Comparison of ENCODE assay signal across 10 cellular contexts in genomic region chrX:79366556-79366887, GRCh38. TPM values are rescaled to one million over a fixed set of nuclear protein-coding genes. Genes with fewer than 3 reads are reported as not detected.
DNase-seq lines count a peak whose midpoint lies in the region; ATAC-seq, FAIRE-seq and TF ChIP-seq lines count a peak whose summit lies in the region.
"Had no signal": no experiment of that assay in that cellular context is flagged by ENCODE, and none has a peak within 500 bp of the region (broad histone marks: within the 10 kb centered on the region; RNA-seq: fewer than 3 reads in every experiment).

No MANE protein-coding gene starts in this region.

- POLR2A ChIA-PET in activated naive CD8-positive, alpha-beta T cell treated with anti-CD3 and anti-CD28 coated beads, Interleukin-2, amount 10 ng/mL, durations not matched to agents 7 days and 5 days (lab: Charles Lee): interaction anchor here (1.4 kb wide), 1 partner anchor 421 kb away, joined by 4 read pairs; the partner anchor contains the start of gene P2RY10

- no peak for FAIRE-seq in RCC 7860 (lab: Jason Lieb, UNC)
- FAIRE-seq: endometrium, G401.6 had no signal

- H3K36me3 Mint-ChIP-seq in CD14-positive monocyte (no peaks in the 10 kb centered on the region), mesothelial cell of epicardium (no peaks in the 10 kb centered on the region)
- peaks cover 14% of the 10 kb centered on the region for H3K36me3 Mint-ChIP-seq in activated naive CD8-positive, alpha-beta T cell treated with anti-CD3 and anti-CD28 coated beads, Interleukin-2, amount 10 ng/mL, durations not matched to agents 7 days and 5 days

- no peaks in the 10 kb centered on the region for H3K27me3 ChIP-seq in HAP-1 (ENCODE audit: low read depth)

- H3K4me3 Mint-ChIP-seq in CD14-positive monocyte (peak overlapping the region; percentile 78 to 91), mesothelial cell of epicardium (peak overlapping the region; percentile 81)
- peak overlapping the region; percentile 97 for H3K4me3 Mint-ChIP-seq in activated naive CD8-positive, alpha-beta T cell treated with anti-CD3 and anti-CD28 coated beads, Interleukin-2, amount 10 ng/mL, durations not matched to agents 7 days and 5 days

- H3K9me3 ChIP-seq in HAP-1: no peaks in the 10 kb centered on the region

- no peak for ATAC-seq in activated naive CD8-positive, alpha-beta T cell treated with anti-CD3 and anti-CD28 coated beads, Interleukin-2, amount 10 ng/mL, durations not matched to agents 7 days and 5 days (ENCODE audit: low read depth)

- peak overlapping the region in 2 of 7 donors; percentile 8 to 81 for H3K27ac Mint-ChIP-seq in CD14-positive monocyte
- peak overlapping the region; percentile 94 for H3K27ac Mint-ChIP-seq in activated naive CD8-positive, alpha-beta T cell treated with anti-CD3 and anti-CD28 coated beads, Interleukin-2, amount 10 ng/mL, durations not matched to agents 7 days and 5 days
- H3K27ac Mint-ChIP-seq in mesothelial cell of epicardium: no peak overlapping the region

- H3K4me1 Mint-ChIP-seq in CD14-positive monocyte (peaks cover 16% of the 10 kb centered on the region), mesothelial cell of epicardium (peaks cover 18% of the 10 kb centered on the region)
- H3K4me1 Mint-ChIP-seq in activated naive CD8-positive, alpha-beta T cell treated with anti-CD3 and anti-CD28 coated beads, Interleukin-2, amount 10 ng/mL, durations not matched to agents 7 days and 5 days: peaks cover 26% of the 10 kb centered on the region

- no peak for TF ChIP-seq CTCF in CD14-positive monocyte (IDR thresholded peaks at IDR 0.05)
- no peak for TF ChIP-seq CTCF in mesothelial cell of epicardium (IDR thresholded peaks at IDR 0.05; ENCODE audit: unreplicated experiment)

- H3K27me3 Mint-ChIP-seq in CD14-positive monocyte (ENCODE audit: low read depth in 3 of 3) (peaks cover 2 to 10% (median 4%) of the 10 kb centered on the region in 3 donors), mesothelial cell of epicardium (ENCODE audit: low read depth) (peaks cover 4% of the 10 kb centered on the region)
- H3K27me3 Mint-ChIP-seq in activated naive CD8-positive, alpha-beta T cell treated with anti-CD3 and anti-CD28 coated beads, Interleukin-2, amount 10 ng/mL, durations not matched to agents 7 days and 5 days: no peaks in the 10 kb centered on the region

- peaks cover 4% of the 10 kb centered on the region; the same call in 1 of the 2 replicates for H3K36me3 ChIP-seq in HAP-1 (replicated peaks)

- DNase-seq in CD14-positive monocyte (ENCODE audit: low spot score) (no peak), HAP-1 (ENCODE audit: low spot score in 2 of 2) (no peak), mesothelial cell of epicardium (ENCODE audit: low spot score in 2 of 2, unreplicated experiment in 2 of 2) (no peak), NCI-H524 treated with DMSO at 0.1 percent for 48 hours (lab: John Stamatoyannopoulos, UW) (no peak), RCC 7860 (ENCODE audit: low spot score) (no peak), DMS 273 (lab: John Stamatoyannopoulos, UW; ENCODE audit: unreplicated experiment) (no peak), kidney glomerular epithelial cell (lab: John Stamatoyannopoulos, UW) (no peak)
- DNase-seq in activated naive CD8-positive, alpha-beta T cell treated with anti-CD3 and anti-CD28 coated beads, Interleukin-2, amount 10 ng/mL, durations not matched to agents 7 days and 5 days: no peak

- in situ Hi-C loops in HAP-1 (cut with MboI; ENCODE audit: low sequenced_read_pairs): loop anchor here (5.0 kb wide), 1 partner anchor 69 kb away; no protein-coding TSS in a partner anchor

- peaks cover 19% of the 10 kb centered on the region for H3K4me1 ChIP-seq in HAP-1

- H3K9me3 Mint-ChIP-seq in CD14-positive monocyte: peaks cover 0 to 3% (median 0%) of the 10 kb centered on the region in 7 donors
- H3K9me3 Mint-ChIP-seq in activated naive CD8-positive, alpha-beta T cell treated with anti-CD3 and anti-CD28 coated beads, Interleukin-2, amount 10 ng/mL, durations not matched to agents 7 days and 5 days: no peaks in the 10 kb centered on the region
- H3K9me3 Mint-ChIP-seq in mesothelial cell of epicardium: peaks cover 10% of the 10 kb centered on the region

- intact Hi-C loops in CD14-positive monocyte (cut with micrococcal nuclease): no loop called here

- peak overlapping the region; percentile 47 for H3K4me3 ChIP-seq in HAP-1

RNA-seq across cellular contexts. Expression of gene ITM2A, which starts 0.6 kb away (rescaled TPM):
- polyA plus RNA-seq in CD14-positive monocyte: 1 to 10 TPM; 1.5 to 1.9 TPM
- total RNA-seq in activated naive CD8-positive, alpha-beta T cell treated with anti-CD3 and anti-CD28 coated beads, Interleukin-2, amount 10 ng/mL, durations not matched to agents 7 days and 5 days: 10 to 100 TPM; 75.8 to 84.6 TPM
- total RNA-seq in mesothelial cell of epicardium: 4.9 to 7.7 TPM (median 5.3 TPM) in 3 replicates
